In genomic region chr5:135398160-135398854, GRCh38 we compare ENCODE assay signal across 9 cellular contexts. TPM values are rescaled to one million over a fixed set of nuclear protein-coding genes. Genes with fewer than 3 reads are reported as not detected.
DNase-seq lines count a peak whose midpoint lies in the region; ATAC-seq lines count a peak whose summit lies in the region.
"Had no signal": no experiment of that assay in that cellular context is flagged by ENCODE, and none has a peak within 500 bp of the region (broad histone marks: within the 10 kb centered on the region; RNA-seq: fewer than 3 reads in every experiment).

No MANE protein-coding gene starts in this region.

- H3K4me1 Mint-ChIP-seq in IgD-negative memory B cell: peaks cover 12 to 42% (median 30%) of the 10 kb centered on the region in 3 donors
- peaks cover 49% of the 10 kb centered on the region for H3K4me1 Mint-ChIP-seq in T-helper 2 cell treated with Interferon-gamma antibody and Interleukin-4, amounts not matched to agents 5 μg/mL and 100 μg/mL, for 36 hours (ENCODE audit: low read depth)
- peaks cover 62% of the 10 kb centered on the region for H3K4me1 Mint-ChIP-seq in stimulated activated memory B cell treated with anti-CD40 and anti-IgM and Interleukin-4, amounts not matched to agents 10 μg/mL and 1 μg/mL and 100 μg/mL, for 72 hours

- ATAC-seq in GM21360 (IDR thresholded peaks at IDR 0.05; ENCODE audit: unreplicated experiment) (peak; percentile 16), HG03469 (IDR thresholded peaks at IDR 0.05; ENCODE audit: unreplicated experiment) (no peak)
- peak; percentile 71 for ATAC-seq in stimulated activated memory B cell treated with anti-CD40 and anti-IgM and Interleukin-4, amounts not matched to agents 10 μg/mL and 1 μg/mL and 100 μg/mL, for 72 hours

- no peaks in the 10 kb centered on the region for H3K9me3 Mint-ChIP-seq in IgD-negative memory B cell
- H3K9me3 Mint-ChIP-seq in T-helper 2 cell treated with Interferon-gamma antibody and Interleukin-4, amounts not matched to agents 5 μg/mL and 100 μg/mL, for 36 hours: no peaks in the 10 kb centered on the region
- no peaks in the 10 kb centered on the region for H3K9me3 Mint-ChIP-seq in stimulated activated memory B cell treated with anti-CD40 and anti-IgM and Interleukin-4, amounts not matched to agents 10 μg/mL and 1 μg/mL and 100 μg/mL, for 72 hours

- peak overlapping the region; percentile 83 to 94 (median 92) for H3K4me3 Mint-ChIP-seq in IgD-negative memory B cell
- peak overlapping the region; percentile 93 for H3K4me3 Mint-ChIP-seq in T-helper 2 cell treated with Interferon-gamma antibody and Interleukin-4, amounts not matched to agents 5 μg/mL and 100 μg/mL, for 36 hours
- H3K4me3 Mint-ChIP-seq in stimulated activated memory B cell treated with anti-CD40 and anti-IgM and Interleukin-4, amounts not matched to agents 10 μg/mL and 1 μg/mL and 100 μg/mL, for 72 hours: peak overlapping the region; percentile 87

- peaks cover 4% of the 10 kb centered on the region for H3K27me3 Mint-ChIP-seq in IgD-negative memory B cell
- peaks cover 3% of the 10 kb centered on the region for H3K27me3 Mint-ChIP-seq in T-helper 2 cell treated with Interferon-gamma antibody and Interleukin-4, amounts not matched to agents 5 μg/mL and 100 μg/mL, for 36 hours (ENCODE audit: low read depth)
- H3K27me3 Mint-ChIP-seq in stimulated activated memory B cell treated with anti-CD40 and anti-IgM and Interleukin-4, amounts not matched to agents 10 μg/mL and 1 μg/mL and 100 μg/mL, for 72 hours: no peaks in the 10 kb centered on the region

- H3K27ac Mint-ChIP-seq in IgD-negative memory B cell: peak overlapping the region; percentile 87 to 93 (median 87)
- H3K27ac Mint-ChIP-seq in T-helper 2 cell treated with Interferon-gamma antibody and Interleukin-4, amounts not matched to agents 5 μg/mL and 100 μg/mL, for 36 hours: peak overlapping the region; percentile 88
- H3K27ac Mint-ChIP-seq in stimulated activated memory B cell treated with anti-CD40 and anti-IgM and Interleukin-4, amounts not matched to agents 10 μg/mL and 1 μg/mL and 100 μg/mL, for 72 hours: peak overlapping the region; percentile 95

- H3K36me3 Mint-ChIP-seq in IgD-negative memory B cell: no peaks in the 10 kb centered on the region
- H3K36me3 Mint-ChIP-seq in T-helper 2 cell treated with Interferon-gamma antibody and Interleukin-4, amounts not matched to agents 5 μg/mL and 100 μg/mL, for 36 hours (ENCODE audit: low read depth): peaks cover 16% of the 10 kb centered on the region
- H3K36me3 Mint-ChIP-seq in stimulated activated memory B cell treated with anti-CD40 and anti-IgM and Interleukin-4, amounts not matched to agents 10 μg/mL and 1 μg/mL and 100 μg/mL, for 72 hours: peaks cover 7% of the 10 kb centered on the region

- DNase-seq in COLO668 (lab: John Stamatoyannopoulos, UW; ENCODE audit: unreplicated experiment) (peak; percentile 80), cerebellum (ENCODE audit: low spot score) (peak; percentile 20), lung microvascular endothelial cell (ENCODE audit: low read depth in 2 of 2) (peak; percentile 48 to 50)
- peak; percentile 22 for DNase-seq in T-helper 2 cell treated with Interferon-gamma antibody and Interleukin-4, amounts not matched to agents 5 μg/mL and 100 μg/mL, for 36 hours (ENCODE audit: low spot score)

RNA-seq across cellular contexts. Expression of gene MACROH2A1, which starts 0.7 kb away (rescaled TPM):
- polyA plus RNA-seq in IgD-negative memory B cell: 121 TPM
- total RNA-seq in cerebellum (142 TPM), lung microvascular endothelial cell (127 and 151 TPM in 2 replicates)

RNA-seq across cellular contexts. Expression of gene DCANP1, which starts 48.8 kb away (rescaled TPM):
- not detected for polyA plus RNA-seq in IgD-negative memory B cell
- not detected for total RNA-seq in cerebellum
- total RNA-seq in lung microvascular endothelial cell: not detected in 2 replicates
- total RNA-seq: RPMI7951 had no signal

RNA-seq across cellular contexts. Expression of gene TIFAB, which starts 53.8 kb away (rescaled TPM):
- polyA plus RNA-seq in IgD-negative memory B cell: not detected
- total RNA-seq in cerebellum: not detected
- not detected in 2 replicates for total RNA-seq in lung microvascular endothelial cell
- total RNA-seq: RPMI7951 had no signal

Comparison
In these comparisons a context has a peak if more than half of its experiments do, and no peak if none do; other contexts are left out.
1. DNase-seq: peak in every context shown above with its lines; median percentile 80 in COLO668; 49 in lung microvascular endothelial cell; 22 in T-helper 2 cell treated with Interferon-gamma antibody and Interleukin-4, amounts not matched to agents 5 μg/mL and 100 μg/mL, for 36 hours; 20 in cerebellum.